21 cellular contexts compared by ENCODE assay signal in genomic region chr7:16264436-16265183, GRCh38.
"Had no signal": no experiment of that assay in that cellular context is flagged by ENCODE, and none has a peak within 500 bp of the region (broad histone marks: within the 10 kb centered on the region; RNA-seq: fewer than 3 reads in every experiment).

No MANE protein-coding gene starts in this region.

- H3K4me1 Mint-ChIP-seq: naive B cell; nephron progenitor cell; neural progenitor cell; stimulated activated effector memory CD8-positive, alpha-beta T cell treated with anti-CD3 and anti-CD28 coated beads, Interleukin-12 subunit alpha, Interleukin-12 subunit beta, amount 100 ng/mL, for 72 hours had no signal

- FAIRE-seq: kidney, small intestine had no signal

- H3K9me3 Mint-ChIP-seq: nephron progenitor cell; neural progenitor cell; stimulated activated naive CD8-positive, alpha-beta T cell treated with anti-CD3 and anti-CD28 coated beads, Interleukin-15, Interleukin-2, amounts not matched to agents 100 ng/mL and 50 ng/mL, for 24 hours had no signal

- H3K36me3 Mint-ChIP-seq: mesothelial cell of epicardium; naive B cell; natural killer cell; neural progenitor cell; stimulated activated effector memory CD8-positive, alpha-beta T cell treated with anti-CD3 and anti-CD28 coated beads, Interleukin-12 subunit alpha, Interleukin-12 subunit beta, amount 100 ng/mL, for 72 hours had no signal

- H3K4me3 Mint-ChIP-seq: mesothelial cell of epicardium; naive B cell; natural killer cell; nephron progenitor cell; neural progenitor cell; stimulated activated effector memory CD8-positive, alpha-beta T cell treated with anti-CD3 and anti-CD28 coated beads, Interleukin-12 subunit alpha, Interleukin-12 subunit beta, amount 100 ng/mL, for 72 hours; stimulated activated naive CD8-positive, alpha-beta T cell treated with anti-CD3 and anti-CD28 coated beads, Interleukin-15, Interleukin-2, amounts not matched to agents 100 ng/mL and 50 ng/mL, for 24 hours had no signal

- DNase-seq: heart right ventricle; kidney; left ventricle myocardium superior; lower lobe of right lung; mammary epithelial cell; mesendoderm; naive B cell; natural killer cell; nephron progenitor cell; occipital lobe; sigmoid colon; small intestine; spleen; stimulated activated CD4-positive, alpha-beta T cell treated with anti-CD3 and anti-CD28 coated beads, Interleukin-4, amount 100 ng/mL, for 24 hours; stimulated activated naive CD4-positive, alpha-beta T cell; tibial artery; trophoblast cell had no signal

- H3K27ac Mint-ChIP-seq: mesothelial cell of epicardium; naive B cell; natural killer cell; nephron progenitor cell; neural progenitor cell; stimulated activated effector memory CD8-positive, alpha-beta T cell treated with anti-CD3 and anti-CD28 coated beads, Interleukin-12 subunit alpha, Interleukin-12 subunit beta, amount 100 ng/mL, for 72 hours; stimulated activated naive CD8-positive, alpha-beta T cell treated with anti-CD3 and anti-CD28 coated beads, Interleukin-15, Interleukin-2, amounts not matched to agents 100 ng/mL and 50 ng/mL, for 24 hours had no signal

- H3K27me3 Mint-ChIP-seq: naive B cell; stimulated activated naive CD8-positive, alpha-beta T cell treated with anti-CD3 and anti-CD28 coated beads, Interleukin-15, Interleukin-2, amounts not matched to agents 100 ng/mL and 50 ng/mL, for 24 hours had no signal

- ATAC-seq: heart right ventricle; left ventricle myocardium superior; lower lobe of right lung; natural killer cell; stimulated activated effector memory CD8-positive, alpha-beta T cell treated with anti-CD3 and anti-CD28 coated beads, Interleukin-12 subunit alpha, Interleukin-12 subunit beta, amount 100 ng/mL, for 72 hours had no signal
